ENCODE assay signal across 19 cellular contexts in genomic region chr12:22578328-22578727, GRCh38. TPM values are rescaled to one million over a fixed set of nuclear protein-coding genes. Genes with fewer than 3 reads are reported as not detected.
DNase-seq lines count a peak whose midpoint lies in the region; ATAC-seq and TF ChIP-seq lines count a peak whose summit lies in the region.
"Had no signal": no experiment of that assay in that cellular context is flagged by ENCODE, and none has a peak within 500 bp of the region (broad histone marks: within the 10 kb centered on the region; RNA-seq: fewer than 3 reads in every experiment).

No MANE protein-coding gene starts in this region.

- H3K56ac ChIP-seq in mesendoderm (ENCODE audit: low read length) = no peak overlapping the region

- no TSS peak for BruUV-seq in mammary epithelial cell (replicated peaks; lab: Mats Ljungman, UMichigan)
- BruUV-seq in MCF 10A (replicated peaks; lab: Mats Ljungman, UMichigan) = no TSS peak
- BruUV-seq in PC-3 (replicated peaks; lab: Mats Ljungman, UMichigan) = no TSS peak

- no peak overlapping the region for H4K8ac ChIP-seq in mesendoderm (ENCODE audit: low read depth, low read length)

- no peak overlapping the region for H2BK120ac ChIP-seq in mesendoderm (ENCODE audit: low read depth, low read length)

- no peaks in the 10 kb centered on the region for H3K27me3 Mint-ChIP-seq in MCF 10A (ENCODE audit: insufficient read depth, unreplicated experiment)

- 98% methylated on average over 3 of the region's 3 CpGs for WGBS in mammary epithelial cell (ENCODE audit: low coverage, missing lambda C conversion rate)
- no CpG with 5 or more reads among the region's 3 CpGs for WGBS in mesendoderm (ENCODE audit: extremely low coverage, insufficient coverage, low lambda C conversion rate)

- H3K9me3 ChIP-seq in mammary epithelial cell (replicated peaks; ENCODE audit: insufficient read depth, low read length) = no peaks in the 10 kb centered on the region
- H3K9me3 ChIP-seq in PC-3 (ENCODE audit: low read length) = no peaks in the 10 kb centered on the region
- H3K9me3 ChIP-seq: Peyer's patch had no signal

- TF ChIP-seq CTCF in mammary epithelial cell (conservative IDR thresholded peaks at IDR 0.05 in 1 of 2, IDR thresholded peaks at IDR 0.05 in 1 of 2; ENCODE audit: extremely low read depth in 1 of 2, insufficient read depth in 1 of 2, low read depth in 1 of 2, low read length in 2 of 2) = no peak
- no peak for TF ChIP-seq CTCF in MCF 10A (IDR thresholded peaks at IDR 0.05; ENCODE audit: unreplicated experiment)
- TF ChIP-seq CTCF in PC-3 (conservative IDR thresholded peaks at IDR 0.05; ENCODE audit: low read depth, low read length) = no peak

- no peak overlapping the region for H3K9ac ChIP-seq in mammary epithelial cell (ENCODE audit: insufficient read depth, low read length)
- H3K9ac ChIP-seq in PC-3 (ENCODE audit: low read length) = no peak overlapping the region
- H3K9ac ChIP-seq in mesendoderm (ENCODE audit: low read length) = no peak overlapping the region

- H3K27me3 ChIP-seq in mammary epithelial cell (ENCODE audit: insufficient read depth, low read length) (no peaks in the 10 kb centered on the region), PC-3 (ENCODE audit: low read length) (no peaks in the 10 kb centered on the region), mesendoderm (ENCODE audit: insufficient read depth, low read length, poor library complexity) (no peaks in the 10 kb centered on the region)
- H3K27me3 ChIP-seq: Peyer's patch had no signal

- no peak overlapping the region for H2BK15ac ChIP-seq in mesendoderm (replicated peaks; ENCODE audit: low read depth)

- no peaks in the 10 kb centered on the region for H3K79me2 ChIP-seq in mammary epithelial cell (ENCODE audit: insufficient read depth, low read length)
- H3K79me2 ChIP-seq in PC-3 (ENCODE audit: low read length) = no peaks in the 10 kb centered on the region
- H3K79me2 ChIP-seq in mesendoderm (ENCODE audit: control insufficient read depth, insufficient read depth, low read length) = no peaks in the 10 kb centered on the region

- no peak overlapping the region for H3K18ac ChIP-seq in mesendoderm (ENCODE audit: low read length)

- H3K4me1 Mint-ChIP-seq in MCF 10A (ENCODE audit: insufficient read depth, unreplicated experiment) = no peaks in the 10 kb centered on the region

- H2BK5ac ChIP-seq in mesendoderm (ENCODE audit: low read length) = no peak overlapping the region

- H3K36me3 Mint-ChIP-seq in MCF 10A (ENCODE audit: insufficient read depth, unreplicated experiment) = no peaks in the 10 kb centered on the region

- H3K4me2 ChIP-seq in mammary epithelial cell (ENCODE audit: insufficient read depth, low read depth, low read length) = no peak overlapping the region
- H3K4me2 ChIP-seq in PC-3 (ENCODE audit: low read length) = no peak overlapping the region
- no peak overlapping the region for H3K4me2 ChIP-seq in mesendoderm (ENCODE audit: low read length)

- H3K9me3 Mint-ChIP-seq in MCF 10A (ENCODE audit: unreplicated experiment) = no peaks in the 10 kb centered on the region

- no peak for DNase-seq in mammary epithelial cell
- no peak for DNase-seq in MCF 10A (ENCODE audit: unreplicated experiment)
- DNase-seq in PC-3 = peak; percentile 48
- no peak for DNase-seq in epithelial cell of prostate (ENCODE audit: low read depth, low spot score)
- DNase-seq in mesendoderm = peak; percentile 39
- no peak for DNase-seq in NCI-H226
- DNase-seq in activated effector memory CD4-positive, alpha-beta T cell treated with Interleukin-2 at 50 U/mL for 16 hours = no peak
- DNase-seq: DMS153, GOT3, HCEC 1CT, NCI-H1092 treated with DMSO at 0.1 percent for 48 hours, NCI-H1436, NCI-H187 treated with DMSO at 0.1 percent for 48 hours, NCI-H2107, Peyer's patch, SIG-M5 had no signal

- H3K4me1 ChIP-seq in mammary epithelial cell (ENCODE audit: insufficient read depth, low read length) (no peaks in the 10 kb centered on the region), PC-3 (ENCODE audit: insufficient read depth, low read length) (peaks cover 9% of the 10 kb centered on the region), mesendoderm (ENCODE audit: control insufficient read depth, low read depth, low read length) (no peaks in the 10 kb centered on the region)
- H3K4me1 ChIP-seq: Peyer's patch had no signal

- in situ Hi-C loops in mammary epithelial cell (cut with MboI; ENCODE audit: low sequenced_read_pairs in 2 of 2) = no loop called here

- no peak overlapping the region for H3K4me3 ChIP-seq in mammary epithelial cell (replicated peaks in 1 of 3; ENCODE audit: insufficient read depth in 1 of 3, low read depth in 2 of 3, low read length in 3 of 3)
- no peak overlapping the region for H3K4me3 ChIP-seq in PC-3 (ENCODE audit: low read length)
- H3K4me3 ChIP-seq in mesendoderm (ENCODE audit: low read length) = no peak overlapping the region
- H3K4me3 ChIP-seq: Peyer's patch, SK-N-MC had no signal

- H4K5ac ChIP-seq in mesendoderm (ENCODE audit: low read length) = no peak overlapping the region

- H3K36me3 ChIP-seq in mammary epithelial cell (ENCODE audit: insufficient read depth, low read length) = no peaks in the 10 kb centered on the region
- no peaks in the 10 kb centered on the region for H3K36me3 ChIP-seq in PC-3 (ENCODE audit: low read depth, low read length)
- H3K36me3 ChIP-seq in mesendoderm (ENCODE audit: control insufficient read depth, insufficient read depth, low read length) = no peaks in the 10 kb centered on the region
- H3K36me3 ChIP-seq: Peyer's patch had no signal

- dilution Hi-C loops in mammary epithelial cell (cut with HindIII; ENCODE audit: low sequenced_read_pairs) = no loop called here

- H3K4me3 Mint-ChIP-seq in MCF 10A (ENCODE audit: unreplicated experiment) = no peak overlapping the region

- H4K20me1 ChIP-seq in mammary epithelial cell (ENCODE audit: insufficient read depth, low read length) = no peaks in the 10 kb centered on the region
- no peaks in the 10 kb centered on the region for H4K20me1 ChIP-seq in PC-3 (ENCODE audit: low read length)

- no peak overlapping the region for H3K4ac ChIP-seq in mesendoderm (ENCODE audit: low read depth, low read length)

- H2AFZ ChIP-seq in mammary epithelial cell (ENCODE audit: low read depth, low read length) (peak overlapping the region; percentile 15), PC-3 (ENCODE audit: low read length) (no peak overlapping the region)

- POLR2A ChIA-PET in MCF 10A (lab: Yijun Ruan, JAX) = interaction anchor here (0.9 kb wide), 1 partner anchor 21 kb away, joined by 3 read pairs; no protein-coding TSS in a partner anchor
- POLR2A ChIA-PET in PC-3 (lab: Charles Lee; ENCODE audit: unreplicated experiment) = interaction anchor here (0.6 kb wide), 1 partner anchor 34 kb away, joined by 3 read pairs; no protein-coding TSS in a partner anchor

- H3K9me2 ChIP-seq in PC-3 (replicated peaks; ENCODE audit: low read length) = no peaks in the 10 kb centered on the region

- no peak overlapping the region for H3K27ac ChIP-seq in mammary epithelial cell (ENCODE audit: insufficient read depth, low read depth, low read length)
- H3K27ac ChIP-seq in PC-3 (ENCODE audit: low read length) = no peak overlapping the region
- H3K27ac ChIP-seq in epithelial cell of prostate = peak overlapping the region; percentile 31
- H3K27ac ChIP-seq in mesendoderm (ENCODE audit: low read depth, low read length) = no peak overlapping the region
- H3K27ac ChIP-seq: HL-60, Peyer's patch, SK-N-MC had no signal

- CTCF ChIA-PET in mammary epithelial cell (lab: Charles Lee; ENCODE audit: low non-redundant PET) = no interaction called here
- CTCF ChIA-PET in MCF 10A (lab: Yijun Ruan, JAX) = interaction anchor here (0.6 kb wide), 1 partner anchor 448 kb away, joined by 3 read pairs; no protein-coding TSS in a partner anchor
- CTCF ChIA-PET in PC-3 (lab: Charles Lee) = no interaction called here

- intact Hi-C loops in mammary epithelial cell (cut with micrococcal nuclease) = no loop called here
- intact Hi-C loops in MCF 10A (cut with micrococcal nuclease) = no loop called here
- intact Hi-C loops in PC-3 (cut with micrococcal nuclease) = no loop called here

- no peak overlapping the region for H2AK5ac ChIP-seq in mesendoderm (ENCODE audit: low read length)

- ATAC-seq in PC-3 (peak; percentile 42), HG03439 (IDR thresholded peaks at IDR 0.05; ENCODE audit: unreplicated experiment) (no peak)

- no peak overlapping the region for H3K23ac ChIP-seq in mesendoderm (ENCODE audit: low read length)

- no peaks in the 10 kb centered on the region for H3K79me1 ChIP-seq in mesendoderm (ENCODE audit: low read length)

- no peaks in the 10 kb centered on the region for H3F3A ChIP-seq in PC-3 (ENCODE audit: low read length, unreplicated experiment)

- no peak overlapping the region for H3K27ac Mint-ChIP-seq in MCF 10A (ENCODE audit: low read depth, unreplicated experiment)

RNA-seq across cellular contexts. Expression of gene C2CD5, which starts 34.0 kb away (rescaled TPM):
- total RNA-seq in mammary epithelial cell (10 to 100 TPM; 13.8 to 18.8 TPM), MCF 10A (2022) (16.9 and 21.4 TPM in 2 replicates), PC-3 (2014; rRNA removed) (12.7 and 14.4 TPM in 2 replicates)
- 8.7 TPM for polyA plus RNA-seq in mammary epithelial cell
- 61.0 TPM for polyA minus RNA-seq in mammary epithelial cell
- 25.2 TPM for polyA plus RNA-seq in mesendoderm (2013, experiment 1 of 2)
- 24.9 TPM for polyA plus RNA-seq in mesendoderm (2013, experiment 2 of 2)

RNA-seq across cellular contexts. Expression of gene ETNK1, which starts 46.6 kb away (rescaled TPM):
- total RNA-seq in mammary epithelial cell (10 to 100 TPM; 37.0 to 48.3 TPM), MCF 10A (2022) (38.2 and 38.3 TPM in 2 replicates), PC-3 (2014; rRNA removed) (17.8 and 22.2 TPM in 2 replicates)
- polyA plus RNA-seq in mammary epithelial cell = 11.4 TPM
- polyA minus RNA-seq in mammary epithelial cell = 52.8 TPM
- polyA plus RNA-seq in mesendoderm (2013, experiment 1 of 2) = 18.8 TPM
- 17.8 TPM for polyA plus RNA-seq in mesendoderm (2013, experiment 2 of 2)

Comparison
In these comparisons a context has a peak if more than half of its experiments do, and no peak if none do; other contexts are left out.
1. DNase-seq: peak in PC-3 (single experiment) and mesendoderm (single experiment); none in mammary epithelial cell (single experiment), MCF 10A (single experiment), epithelial cell of prostate (single experiment), NCI-H226 (single experiment) and activated effector memory CD4-positive, alpha-beta T cell treated with Interleukin-2 at 50 U/mL for 16 hours (single experiment).